Comparison of ENCODE assay signal across 27 cellular contexts in genomic region chr10:5608608-5609270, GRCh38. TPM values are rescaled to one million over a fixed set of nuclear protein-coding genes. Genes with fewer than 3 reads are reported as not detected.
A peak's percentile ranks its signal among the peaks of the same experiment; 100 is the strongest.
DNase-seq lines count a peak whose midpoint lies in the region; ATAC-seq, FAIRE-seq and TF ChIP-seq lines count a peak whose summit lies in the region.
"Had no signal": no experiment of that assay in that cellular context is flagged by ENCODE, and none has a peak within 500 bp of the region (broad histone marks: within the 10 kb centered on the region; RNA-seq: fewer than 3 reads in every experiment).

No MANE protein-coding gene starts in this region.

- H3K36me3 Mint-ChIP-seq in nephron (ENCODE audit: low read depth): no peaks in the 10 kb centered on the region
- H3K36me3 Mint-ChIP-seq: activated naive CD8-positive, alpha-beta T cell treated with anti-CD3 and anti-CD28 coated beads for 36 hours had no signal

- TF ChIP-seq EP300 in HepG2 (IDR thresholded peaks at IDR 0.05; ENCODE audit: low read depth in 2 of 2, low read length in 2 of 2) (no peak), HepG2 (CRISPR knock-in tag; IDR thresholded peaks at IDR 0.05; ENCODE audit: borderline replicate concordance) (no peak)

- CTCF ChIA-PET in HepG2 (lab: Yijun Ruan, JAX; ENCODE audit: low intra/inter-chr PET ratio, low total read pairs): no interaction called here

- in situ Hi-C loops in HepG2 (cut with HindIII; ENCODE audit: extremely low pct_ligation_motif_present, low pct_unique_long_range_greater_than_20kb): loop anchor here (25.0 kb wide), 1 partner anchor 796 kb away; no protein-coding TSS in a partner anchor

- H3K9me3 Mint-ChIP-seq in nephron: no peaks in the 10 kb centered on the region
- H3K9me3 Mint-ChIP-seq: activated CD4-positive, alpha-beta T cell treated with anti-CD3 and anti-CD28 coated beads, Interleukin-2, amount 10 ng/mL, durations not matched to agents 24 days and 14 days; activated naive CD8-positive, alpha-beta T cell treated with anti-CD3 and anti-CD28 coated beads for 36 hours; activated T-helper 2 cell treated with anti-CD3 and anti-CD28 coated beads, Interferon-gamma antibody, Interleukin-2, Interleukin-4, amounts not matched to agents 10 μg/mL and 5 μg/mL and 100 μg/mL, durations not matched to agents 14 hours and 24 hours and 36 hours; dendritic cell treated with granulocyte-macrophage colony-stimulating factor and Interleukin-4, amounts not matched to agents 40 ng/mL and 50 ng/mL, for 4 days had no signal

- H3K27ac ChIP-seq in liver (ENCODE audit: low read depth in 1 of 2, low read length in 2 of 2) (no peak overlapping the region), HepG2 (ENCODE audit: extremely low read length, insufficient read depth, low read length) (no peak overlapping the region), esophagus squamous epithelium (peak overlapping the region; percentile 81 to 86 (median 86)), aorta (ENCODE audit: low read depth in 1 of 2, low read length in 2 of 2) (peak overlapping the region in 1 of 2 donors; percentile 72)
- H3K27ac ChIP-seq: BLaER1 had no signal

- TF ChIP-seq RAD21 in liver (IDR thresholded peaks at IDR 0.05): no peak
- TF ChIP-seq RAD21 in HepG2 (CRISPR knock-in tag; IDR thresholded peaks at IDR 0.05): no peak

- H3K4me1 ChIP-seq in liver (ENCODE audit: control insufficient read depth in 4 of 4, insufficient read depth in 4 of 4, low read length in 3 of 4) (peaks cover 4 to 21% (median 8%) of the 10 kb centered on the region in 4 donors), HepG2 (ENCODE audit: insufficient read depth, low read length) (peaks cover 83% of the 10 kb centered on the region), esophagus squamous epithelium (peaks cover 27 to 65% (median 30%) of the 10 kb centered on the region in 3 donors), aorta (ENCODE audit: control insufficient read depth in 1 of 2, insufficient read depth in 2 of 2, low read length in 2 of 2) (peaks cover 0 to 4% of the 10 kb centered on the region in 2 donors)

- no peaks in the 10 kb centered on the region for H4K20me1 ChIP-seq in HepG2 (ENCODE audit: insufficient read depth, low read length)
- H4K20me1 ChIP-seq: BLaER1 had no signal

- TF ChIP-seq CTCF in liver (IDR thresholded peaks at IDR 0.05; ENCODE audit: low read depth, low read length, missing input control) (no peak), HepG2 (CRISPR knock-in tag; IDR thresholded peaks at IDR 0.05) (no peak), esophagus squamous epithelium (IDR thresholded peaks at IDR 0.05) (no peak), nephron (IDR thresholded peaks at IDR 0.05; ENCODE audit: unreplicated experiment in 3 of 3) (no peak)

- peak overlapping the region in 1 of 3 experiments; percentile 13 for H3K4me3 Mint-ChIP-seq in nephron
- H3K4me3 Mint-ChIP-seq: activated CD4-positive, alpha-beta T cell treated with anti-CD3 and anti-CD28 coated beads, Interleukin-2, amount 10 ng/mL, durations not matched to agents 24 days and 14 days; activated naive CD8-positive, alpha-beta T cell treated with anti-CD3 and anti-CD28 coated beads for 36 hours; dendritic cell treated with granulocyte-macrophage colony-stimulating factor and Interleukin-4, amounts not matched to agents 40 ng/mL and 50 ng/mL, for 4 days had no signal

- no peaks in the 10 kb centered on the region for H3K79me2 ChIP-seq in HepG2 (ENCODE audit: insufficient read depth, low read length)

- H3K36me3 ChIP-seq in liver (ENCODE audit: control insufficient read depth in 4 of 4, insufficient read depth in 3 of 4, low read depth in 1 of 4, low read length in 3 of 4) (no peaks in the 10 kb centered on the region), HepG2 (replicated peaks in 1 of 2; ENCODE audit: control insufficient read depth in 1 of 2, insufficient read depth in 2 of 2, low read length in 2 of 2) (no peaks in the 10 kb centered on the region), esophagus squamous epithelium (no peaks in the 10 kb centered on the region), aorta (ENCODE audit: control insufficient read depth in 1 of 2, insufficient read depth in 2 of 2, low read length in 1 of 2) (no peaks in the 10 kb centered on the region)
- H3K36me3 ChIP-seq: BLaER1, vagina had no signal

- H3K27ac Mint-ChIP-seq in nephron: peak overlapping the region; percentile 43 to 93 (median 87)
- H3K27ac Mint-ChIP-seq: activated CD4-positive, alpha-beta T cell treated with anti-CD3 and anti-CD28 coated beads, Interleukin-2, amount 10 ng/mL, durations not matched to agents 24 days and 14 days; activated naive CD8-positive, alpha-beta T cell treated with anti-CD3 and anti-CD28 coated beads for 36 hours; activated T-helper 2 cell treated with anti-CD3 and anti-CD28 coated beads, Interferon-gamma antibody, Interleukin-2, Interleukin-4, amounts not matched to agents 10 μg/mL and 5 μg/mL and 100 μg/mL, durations not matched to agents 14 hours and 24 hours and 36 hours; dendritic cell treated with granulocyte-macrophage colony-stimulating factor and Interleukin-4, amounts not matched to agents 40 ng/mL and 50 ng/mL, for 4 days had no signal

- 48% methylated on average over 12 of the region's 12 CpGs for WGBS in liver
- 74% methylated on average over 8 of the region's 12 CpGs for WGBS in HepG2 (ENCODE audit: low lambda C conversion rate)
- 67 to 86% methylated on average over 11 to 12 of the region's 12 CpGs for WGBS in esophagus squamous epithelium, 2 donors
- 20 to 26% methylated on average over 12 of the region's 12 CpGs for WGBS in aorta, 2 donors

- FAIRE-seq in HepG2 (lab: Jason Lieb, UNC): no peak
- FAIRE-seq: frontal cortex, H54, TTC549 had no signal

- peaks cover 42% of the 10 kb centered on the region for H3K4me1 Mint-ChIP-seq in nephron
- H3K4me1 Mint-ChIP-seq: activated CD4-positive, alpha-beta T cell treated with anti-CD3 and anti-CD28 coated beads, Interleukin-2, amount 10 ng/mL, durations not matched to agents 24 days and 14 days; activated naive CD8-positive, alpha-beta T cell treated with anti-CD3 and anti-CD28 coated beads for 36 hours had no signal

- H3K27me3 Mint-ChIP-seq in nephron (ENCODE audit: low read depth): peaks cover 5% of the 10 kb centered on the region
- H3K27me3 Mint-ChIP-seq: activated naive CD8-positive, alpha-beta T cell treated with anti-CD3 and anti-CD28 coated beads for 36 hours had no signal

- BruUV-seq in HepG2 (replicated peaks; lab: Mats Ljungman, UMichigan): no TSS peak

- H3K27me3 ChIP-seq in liver (ENCODE audit: control insufficient read depth in 4 of 4, insufficient read depth in 4 of 4, low read length in 3 of 4) (no peaks in the 10 kb centered on the region), HepG2 (ENCODE audit: control insufficient read depth in 1 of 2, insufficient read depth in 2 of 2, low read length in 2 of 2) (no peaks in the 10 kb centered on the region), esophagus squamous epithelium (no peaks in the 10 kb centered on the region), aorta (ENCODE audit: control insufficient read depth in 1 of 2, insufficient read depth in 2 of 2, low read length in 1 of 2) (no peaks in the 10 kb centered on the region)
- H3K27me3 ChIP-seq: BLaER1, body of pancreas, vagina had no signal

- intact Hi-C loops in HepG2 (cut with micrococcal nuclease; ENCODE audit: unreplicated experiment): no loop called here
- intact Hi-C loops in esophagus squamous epithelium (cut with DNase I): no loop called here
- intact Hi-C loops in aorta (cut with DNase I): no loop called here

- no peak for ATAC-seq in HepG2
- ATAC-seq in aorta (ENCODE audit: low FRiP score): no peak
- ATAC-seq in GM21723 (IDR thresholded peaks at IDR 0.05; ENCODE audit: unreplicated experiment): no peak
- ATAC-seq: body of pancreas had no signal

- TF ChIP-seq POLR2A in HepG2 (IDR thresholded peaks at IDR 0.05; ENCODE audit: insufficient read depth in 1 of 2, low read depth in 2 of 2, low read length in 2 of 2): no peak
- TF ChIP-seq POLR2A in esophagus squamous epithelium (IDR thresholded peaks at IDR 0.05): no peak

- no peak overlapping the region for H2AFZ ChIP-seq in HepG2 (ENCODE audit: low read length)

- H3K9me3 ChIP-seq in liver (ENCODE audit: control insufficient read depth in 4 of 4, low read length in 3 of 4): no peaks in the 10 kb centered on the region
- no peaks in the 10 kb centered on the region for H3K9me3 ChIP-seq in HepG2 (ENCODE audit: low read length)
- H3K9me3 ChIP-seq in esophagus squamous epithelium: no peaks in the 10 kb centered on the region
- no peaks in the 10 kb centered on the region for H3K9me3 ChIP-seq in aorta (ENCODE audit: control insufficient read depth, low read length)
- H3K9me3 ChIP-seq: BLaER1, body of pancreas, vagina had no signal

- POLR2A ChIA-PET in HepG2 (lab: Yijun Ruan, JAX): interaction anchor here (2.4 kb wide), 1 partner anchor 162 kb away, joined by 10 read pairs; no protein-coding TSS in a partner anchor

- H3K9ac ChIP-seq in liver (ENCODE audit: low read depth in 1 of 2, low read length in 2 of 2): no peak overlapping the region
- H3K9ac ChIP-seq in HepG2 (ENCODE audit: insufficient read depth, low read depth, low read length): no peak overlapping the region
- H3K9ac ChIP-seq: BLaER1 had no signal

- H3K4me3 ChIP-seq in liver (ENCODE audit: low read depth in 1 of 3, low read length in 3 of 3) (no peak overlapping the region), HepG2 (replicated peaks in 1 of 3; ENCODE audit: insufficient read depth in 1 of 3, low read depth in 2 of 3, low read length in 3 of 3) (no peak overlapping the region), esophagus squamous epithelium (no peak overlapping the region), aorta (ENCODE audit: low read length in 2 of 2) (no peak overlapping the region)
- H3K4me3 ChIP-seq: BLaER1, body of pancreas, vagina had no signal

- no peak for DNase-seq in HepG2 (ENCODE audit: low spot score)
- DNase-seq in esophagus squamous epithelium (lab: John Stamatoyannopoulos, UW): no peak
- DNase-seq in aorta: peak; percentile 49 to 69
- no peak for DNase-seq in T1000 (lab: John Stamatoyannopoulos, UW)
- DNase-seq in NCI-H446 treated with DMSO at 0.1 percent for 48 hours (lab: John Stamatoyannopoulos, UW): no peak
- DNase-seq: activated CD4-positive, alpha-beta T cell treated with anti-CD3 and anti-CD28 coated beads, Interleukin-2, amount 10 ng/mL, durations not matched to agents 24 days and 14 days; activated naive CD8-positive, alpha-beta T cell treated with anti-CD3 and anti-CD28 coated beads for 36 hours; body of pancreas; Calu3; EL; Karpas-422; mesenchymal stem cell; NCI-H1105; NCI-H2081; NCI-H510A; retina; stimulated activated CD8-positive, alpha-beta memory T cell treated with anti-CD3 and anti-CD28 coated beads, Interleukin-4, amount 100 ng/mL, for 48 hours had no signal

- no peak overlapping the region for H3K4me2 ChIP-seq in HepG2 (ENCODE audit: low read depth, low read length)
- H3K4me2 ChIP-seq: BLaER1 had no signal

RNA-seq across cellular contexts. Expression of gene ASB13, which starts 57.7 kb away (rescaled TPM):
- total RNA-seq in liver: 10 to 100 TPM in 1 of 2 donors, 1 to 10 TPM in 1; 8.5 to 48.3 TPM
- 10 to 100 TPM; 40.8 to 44.2 TPM for polyA plus RNA-seq in liver
- total RNA-seq in HepG2 (2016; rRNA removed; fragmentation: Illumina TruSeq; extraction: Trizol): 15.4 and 17.5 TPM in 2 replicates
- 3.3 and 4.7 TPM in 2 replicates for total RNA-seq in HepG2 (2016; cell fraction: cytosol; rRNA removed; fragmentation: Illumina TruSeq; extraction: Trizol; ENCODE audit: low read depth)
- total RNA-seq in HepG2 (2016; cell fraction: insoluble cytoplasmic fraction; rRNA removed; fragmentation: Illumina TruSeq; extraction: Trizol): 15.6 and 18.5 TPM in 2 replicates
- 14.1 and 16.1 TPM in 2 replicates for total RNA-seq in HepG2 (2016; cell fraction: membrane; rRNA removed; fragmentation: Illumina TruSeq; extraction: Trizol)
- total RNA-seq in HepG2 (2016; cell fraction: nucleus; rRNA removed; fragmentation: Illumina TruSeq; extraction: Trizol): 7.1 and 7.5 TPM in 2 replicates
- polyA plus RNA-seq in HepG2 (2011; rRNA removed): 9.3 and 12.7 TPM in 2 replicates
- polyA plus RNA-seq in HepG2 (2011; cell fraction: cytosol; rRNA removed): 12.4 and 12.5 TPM in 2 replicates
- 7.4 and 9.5 TPM in 2 replicates for polyA plus RNA-seq in HepG2 (2011; cell fraction: nucleus; rRNA removed)
- polyA plus RNA-seq in HepG2 (2012): 12.8 and 15.5 TPM in 2 replicates
- polyA plus RNA-seq in HepG2 (2016; cell fraction: cytosol; fragmentation: Illumina TruSeq; extraction: Trizol; ENCODE audit: low read depth): 4.6 and 4.7 TPM in 2 replicates
- polyA plus RNA-seq in HepG2 (2016; cell fraction: insoluble cytoplasmic fraction; fragmentation: Illumina TruSeq; extraction: Trizol; ENCODE audit: low read depth): 12.6 and 16.4 TPM in 2 replicates
- 10.4 and 12.4 TPM in 2 replicates for polyA plus RNA-seq in HepG2 (2016; cell fraction: membrane; fragmentation: Illumina TruSeq; extraction: Trizol; ENCODE audit: low read depth)
- polyA plus RNA-seq in HepG2 (2016; cell fraction: nucleus; fragmentation: Illumina TruSeq; extraction: Trizol; ENCODE audit: insufficient read depth, low read depth): 12.4 and 14.5 TPM in 2 replicates
- 31.7 and 36.4 TPM in 2 replicates for polyA minus RNA-seq in HepG2 (2011; rRNA and poly(A)+ RNA removed; ENCODE audit: low replicate concordance)
- 10.6 and 14.5 TPM in 2 replicates for polyA minus RNA-seq in HepG2 (2011; cell fraction: cytosol; rRNA and poly(A)+ RNA removed)
- 5.5 and 7.7 TPM in 2 replicates for polyA minus RNA-seq in HepG2 (2011; cell fraction: nucleus; rRNA and poly(A)+ RNA removed)
- total RNA-seq in esophagus squamous epithelium: 10 to 100 TPM in 3 of 4 donors, 1 to 10 TPM in 1; 9.6 to 29.0 (median 15.7) TPM
- total RNA-seq in aorta: 10 to 100 TPM; 23.2 to 25.0 TPM
- 10 to 100 TPM; 19.2 to 35.1 TPM for polyA plus RNA-seq in aorta

Comparison
In these comparisons a context has a peak if more than half of its experiments do, and no peak if none do; other contexts are left out.
1. H3K27ac ChIP-seq: peak in esophagus squamous epithelium (4 of 4); none in liver (0 of 2) and HepG2 (single experiment).
2. DNase-seq: peak in aorta (2 of 2); none in HepG2 (single experiment), esophagus squamous epithelium (single experiment), T1000 (single experiment) and NCI-H446 treated with DMSO at 0.1 percent for 48 hours (single experiment).